Comparison of ENCODE assay signal across 1 cellular context in genomic region chr1:59078866-59079265, GRCh38.
TF ChIP-seq lines count a peak whose summit lies in the region.

No MANE protein-coding gene starts in this region.

TF ChIP-seq in IMR-90, 13 proteins besides CTCF, POLR2A, EP300 and RAD21 (continued from another document):
- TF ChIP-seq USF2 (IDR thresholded peaks at IDR 0.05; ENCODE audit: low read depth, low read length) (no peak), SMC3 (IDR thresholded peaks at IDR 0.05; ENCODE audit: low read depth, low read length) (no peak), NFE2L2 (IDR thresholded peaks at IDR 0.05; ENCODE audit: low read depth, low read length) (no peak), RCOR1 (IDR thresholded peaks at IDR 0.05; ENCODE audit: insufficient replicate concordance, low read length) (no peak), ELK1 (IDR thresholded peaks at IDR 0.05; ENCODE audit: borderline replicate concordance, low read depth, low read length) (no peak)
